ENCODE assay signal across 20 cellular contexts in genomic region chr17:80857721-80858171, GRCh38.
DNase-seq lines count a peak whose midpoint lies in the region; ATAC-seq, FAIRE-seq and TF ChIP-seq lines count a peak whose summit lies in the region.
"Had no signal": no experiment of that assay in that cellular context is flagged by ENCODE, and none has a peak within 500 bp of the region (broad histone marks: within the 10 kb centered on the region; RNA-seq: fewer than 3 reads in every experiment).

No MANE protein-coding gene starts in this region.

- peaks cover 22% of the 10 kb centered on the region for H3K4me1 ChIP-seq in left ventricle myocardium inferior
- H3K4me1 ChIP-seq in HepG2 (ENCODE audit: insufficient read depth, low read length): peaks cover 8% of the 10 kb centered on the region; the same call in 1 of the 2 replicates
- H3K4me1 ChIP-seq: right lobe of liver had no signal

- peaks cover 16% of the 10 kb centered on the region for H3K36me3 Mint-ChIP-seq in activated naive CD8-positive, alpha-beta T cell

- H3K4me3 Mint-ChIP-seq in activated naive CD8-positive, alpha-beta T cell: no peak overlapping the region
- peak overlapping the region; percentile 54 to 57 for H3K4me3 Mint-ChIP-seq in stimulated activated naive CD8-positive, alpha-beta T cell treated with anti-CD3 and anti-CD28 coated beads, Interleukin-15, amount 100 ng/mL, for 72 hours
- H3K4me3 Mint-ChIP-seq: B cell had no signal

- H2AFZ ChIP-seq in HepG2 (ENCODE audit: low read length): no peak overlapping the region
- H2AFZ ChIP-seq: neural progenitor cell had no signal

- BruUV-seq in HepG2 (replicated peaks; lab: Mats Ljungman, UMichigan): no TSS peak

- peaks cover 60% of the 10 kb centered on the region for H3K4me1 Mint-ChIP-seq in activated naive CD8-positive, alpha-beta T cell (ENCODE audit: low read depth)
- peaks cover 95% of the 10 kb centered on the region for H3K4me1 Mint-ChIP-seq in stimulated activated naive CD8-positive, alpha-beta T cell treated with anti-CD3 and anti-CD28 coated beads, Interleukin-15, amount 100 ng/mL, for 72 hours

- H3K27ac Mint-ChIP-seq in activated naive CD8-positive, alpha-beta T cell: peak overlapping the region; percentile 98
- H3K27ac Mint-ChIP-seq in stimulated activated naive CD8-positive, alpha-beta T cell treated with anti-CD3 and anti-CD28 coated beads, Interleukin-15, amount 100 ng/mL, for 72 hours: peak overlapping the region; percentile 98 to 100
- H3K27ac Mint-ChIP-seq: B cell had no signal

- TF ChIP-seq CTCF in left ventricle myocardium inferior (IDR thresholded peaks at IDR 0.05; ENCODE audit: borderline replicate concordance) (no peak), HepG2 (CRISPR knock-in tag; IDR thresholded peaks at IDR 0.05) (no peak)

- DNase-seq in left ventricle myocardium superior (peak; percentile 21), left ventricle myocardium inferior (no peak), HepG2 (ENCODE audit: low spot score) (no peak), NCI-H2107 (lab: John Stamatoyannopoulos, UW) (no peak)
- no peak for DNase-seq in stimulated activated naive CD8-positive, alpha-beta T cell treated with anti-CD3 and anti-CD28 coated beads, Interleukin-15, amount 100 ng/mL, for 72 hours
- no peak for DNase-seq in central memory CD4-positive, alpha-beta T cell
- DNase-seq: activated T-cell treated with anti-CD3 and anti-CD28 coated beads, Interleukin-2, amount 50 U/mL, for 1 hour; DMS 273 treated with DMSO at 0.1 percent for 48 hours; effector CD8-positive, alpha-beta T cell; foreskin fibroblast; NCI-H187; NCI-H69; stimulated activated naive CD4-positive, alpha-beta T cell had no signal

- in situ Hi-C loops in HepG2 (cut with HindIII; ENCODE audit: extremely low pct_ligation_motif_present, low pct_unique_long_range_greater_than_20kb): no loop called here

- POLR2A ChIA-PET in HepG2 (lab: Yijun Ruan, JAX): no interaction called here

- H3K79me2 ChIP-seq in HepG2 (ENCODE audit: insufficient read depth, low read length): no peaks in the 10 kb centered on the region

- TF ChIP-seq EP300 in HepG2 (IDR thresholded peaks at IDR 0.05; ENCODE audit: low read depth in 2 of 2, low read length in 2 of 2): no peak
- no peak for TF ChIP-seq EP300 in HepG2 (CRISPR knock-in tag; IDR thresholded peaks at IDR 0.05; ENCODE audit: borderline replicate concordance)

- no peak for TF ChIP-seq RAD21 in HepG2 (CRISPR knock-in tag; IDR thresholded peaks at IDR 0.05)

- H3K27ac ChIP-seq in left ventricle myocardium inferior (replicated peaks) (no peak overlapping the region), HepG2 (ENCODE audit: extremely low read length, insufficient read depth, low read length) (no peak overlapping the region)
- H3K27ac ChIP-seq: neural progenitor cell, right lobe of liver had no signal

- H3K9me3 Mint-ChIP-seq in activated naive CD8-positive, alpha-beta T cell (ENCODE audit: low read depth): no peaks in the 10 kb centered on the region
- H3K9me3 Mint-ChIP-seq in stimulated activated naive CD8-positive, alpha-beta T cell treated with anti-CD3 and anti-CD28 coated beads, Interleukin-15, amount 100 ng/mL, for 72 hours: peaks cover 0 to 5% of the 10 kb centered on the region in 2 donors
- H3K9me3 Mint-ChIP-seq: neural progenitor cell had no signal

- no peak overlapping the region for H3K9ac ChIP-seq in HepG2 (ENCODE audit: insufficient read depth, low read depth, low read length)
- H3K9ac ChIP-seq: neural progenitor cell had no signal

- H3K9me3 ChIP-seq in left ventricle myocardium inferior (replicated peaks) (no peaks in the 10 kb centered on the region), HepG2 (ENCODE audit: low read length) (no peaks in the 10 kb centered on the region)
- H3K9me3 ChIP-seq: right lobe of liver, vagina had no signal

- H3K27me3 ChIP-seq in left ventricle myocardium inferior (ENCODE audit: low read depth) (no peaks in the 10 kb centered on the region), HepG2 (ENCODE audit: control insufficient read depth in 1 of 2, insufficient read depth in 2 of 2, low read length in 2 of 2) (no peaks in the 10 kb centered on the region)
- H3K27me3 ChIP-seq: neural progenitor cell, right lobe of liver, vagina had no signal

- no peaks in the 10 kb centered on the region for H4K20me1 ChIP-seq in HepG2 (ENCODE audit: insufficient read depth, low read length)

- H3K27me3 Mint-ChIP-seq in activated naive CD8-positive, alpha-beta T cell: no peaks in the 10 kb centered on the region
- no peaks in the 10 kb centered on the region for H3K27me3 Mint-ChIP-seq in stimulated activated naive CD8-positive, alpha-beta T cell treated with anti-CD3 and anti-CD28 coated beads, Interleukin-15, amount 100 ng/mL, for 72 hours
- H3K27me3 Mint-ChIP-seq: B cell had no signal

- no peak overlapping the region for H3K4me3 ChIP-seq in left ventricle myocardium inferior
- H3K4me3 ChIP-seq in HepG2 (replicated peaks in 1 of 3; ENCODE audit: insufficient read depth in 1 of 3, low read depth in 2 of 3, low read length in 3 of 3): no peak overlapping the region
- H3K4me3 ChIP-seq: neural progenitor cell, right lobe of liver, vagina had no signal

- H3K36me3 ChIP-seq in left ventricle myocardium inferior: peaks cover 19% of the 10 kb centered on the region
- peaks cover 27 to 28% of the 10 kb centered on the region in 2 experiments for H3K36me3 ChIP-seq in HepG2 (replicated peaks in 1 of 2; ENCODE audit: control insufficient read depth in 1 of 2, insufficient read depth in 2 of 2, low read length in 2 of 2)
- H3K36me3 ChIP-seq: neural progenitor cell, right lobe of liver had no signal

- CTCF ChIA-PET in HepG2 (lab: Yijun Ruan, JAX; ENCODE audit: low intra/inter-chr PET ratio, low total read pairs): no interaction called here

- ATAC-seq in left ventricle myocardium superior (no peak), HepG2 (no peak), HG03097 (IDR thresholded peaks at IDR 0.05; ENCODE audit: low FRiP score, unreplicated experiment) (no peak)
- no peak for ATAC-seq in stimulated activated naive CD8-positive, alpha-beta T cell treated with anti-CD3 and anti-CD28 coated beads, Interleukin-15, amount 100 ng/mL, for 72 hours
- ATAC-seq: right lobe of liver had no signal

- intact Hi-C loops in left ventricle myocardium superior (cut with micrococcal nuclease): no loop called here
- intact Hi-C loops in left ventricle myocardium inferior (cut with micrococcal nuclease): no loop called here
- intact Hi-C loops in HepG2 (cut with micrococcal nuclease; ENCODE audit: unreplicated experiment): no loop called here

- TF ChIP-seq POLR2A in HepG2 (IDR thresholded peaks at IDR 0.05; ENCODE audit: insufficient read depth in 1 of 2, low read depth in 2 of 2, low read length in 2 of 2): no peak

- no peak for FAIRE-seq in HepG2 (lab: Jason Lieb, UNC)
- FAIRE-seq: bronchial epithelial cell had no signal

- WGBS in HepG2 (ENCODE audit: low lambda C conversion rate): 98% methylated on average over 27 of the region's 27 CpGs

- H3K4me2 ChIP-seq in HepG2 (ENCODE audit: low read depth, low read length): no peak overlapping the region
- H3K4me2 ChIP-seq: neural progenitor cell had no signal

TF ChIP-seq in HepG2, 621 proteins besides CTCF, POLR2A, EP300 and RAD21:
- peak; percentile 16 for TF ChIP-seq AGO2 (optimal IDR thresholded peaks at IDR 0.05; ENCODE audit: low read depth, low read length)
- no peak for TF ChIP-seq ZBTB38 (CRISPR knock-in tag; IDR thresholded peaks at IDR 0.05)
- TF ChIP-seq GZF1 (CRISPR knock-in tag; IDR thresholded peaks at IDR 0.05): no peak
- TF ChIP-seq, protein P1, sequence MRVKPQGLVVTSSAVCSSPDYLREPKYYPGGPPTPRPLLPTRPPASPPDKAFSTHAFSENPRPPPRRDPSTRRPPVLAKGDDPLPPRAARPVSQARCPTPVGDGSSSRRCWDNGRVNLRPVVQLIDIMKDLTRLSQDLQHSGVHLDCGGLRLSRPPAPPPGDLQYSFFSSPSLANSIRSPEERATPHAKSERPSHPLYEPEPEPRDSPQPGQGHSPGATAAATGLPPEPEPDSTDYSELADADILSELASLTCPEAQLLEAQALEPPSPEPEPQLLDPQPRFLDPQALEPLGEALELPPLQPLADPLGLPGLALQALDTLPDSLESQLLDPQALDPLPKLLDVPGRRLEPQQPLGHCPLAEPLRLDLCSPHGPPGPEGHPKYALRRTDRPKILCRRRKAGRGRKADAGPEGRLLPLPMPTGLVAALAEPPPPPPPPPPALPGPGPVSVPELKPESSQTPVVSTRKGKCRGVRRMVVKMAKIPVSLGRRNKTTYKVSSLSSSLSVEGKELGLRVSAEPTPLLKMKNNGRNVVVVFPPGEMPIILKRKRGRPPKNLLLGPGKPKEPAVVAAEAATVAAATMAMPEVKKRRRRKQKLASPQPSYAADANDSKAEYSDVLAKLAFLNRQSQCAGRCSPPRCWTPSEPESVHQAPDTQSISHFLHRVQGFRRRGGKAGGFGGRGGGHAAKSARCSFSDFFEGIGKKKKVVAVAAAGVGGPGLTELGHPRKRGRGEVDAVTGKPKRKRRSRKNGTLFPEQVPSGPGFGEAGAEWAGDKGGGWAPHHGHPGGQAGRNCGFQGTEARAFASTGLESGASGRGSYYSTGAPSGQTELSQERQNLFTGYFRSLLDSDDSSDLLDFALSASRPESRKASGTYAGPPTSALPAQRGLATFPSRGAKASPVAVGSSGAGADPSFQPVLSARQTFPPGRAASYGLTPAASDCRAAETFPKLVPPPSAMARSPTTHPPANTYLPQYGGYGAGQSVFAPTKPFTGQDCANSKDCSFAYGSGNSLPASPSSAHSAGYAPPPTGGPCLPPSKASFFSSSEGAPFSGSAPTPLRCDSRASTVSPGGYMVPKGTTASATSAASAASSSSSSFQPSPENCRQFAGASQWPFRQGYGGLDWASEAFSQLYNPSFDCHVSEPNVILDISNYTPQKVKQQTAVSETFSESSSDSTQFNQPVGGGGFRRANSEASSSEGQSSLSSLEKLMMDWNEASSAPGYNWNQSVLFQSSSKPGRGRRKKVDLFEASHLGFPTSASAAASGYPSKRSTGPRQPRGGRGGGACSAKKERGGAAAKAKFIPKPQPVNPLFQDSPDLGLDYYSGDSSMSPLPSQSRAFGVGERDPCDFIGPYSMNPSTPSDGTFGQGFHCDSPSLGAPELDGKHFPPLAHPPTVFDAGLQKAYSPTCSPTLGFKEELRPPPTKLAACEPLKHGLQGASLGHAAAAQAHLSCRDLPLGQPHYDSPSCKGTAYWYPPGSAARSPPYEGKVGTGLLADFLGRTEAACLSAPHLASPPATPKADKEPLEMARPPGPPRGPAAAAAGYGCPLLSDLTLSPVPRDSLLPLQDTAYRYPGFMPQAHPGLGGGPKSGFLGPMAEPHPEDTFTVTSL (CRISPR knock-in tag; IDR thresholded peaks at IDR 0.05; ENCODE audit: borderline replicate concordance): no peak
- 0 out of 2 replicates have a peak, but pooled peaks have one; percentile 31 for TF ChIP-seq ZNF891 (CRISPR knock-in tag; IDR thresholded peaks at IDR 0.05)
